ENCODE assay signal across 18 cellular contexts in genomic region chr1:172623748-172624147, GRCh38. TPM values are rescaled to one million over a fixed set of nuclear protein-coding genes. Genes with fewer than 3 reads are reported as not detected.
DNase-seq lines count a peak whose midpoint lies in the region; ATAC-seq and TF ChIP-seq lines count a peak whose summit lies in the region.
"Had no signal": no experiment of that assay in that cellular context is flagged by ENCODE, and none has a peak within 500 bp of the region (broad histone marks: within the 10 kb centered on the region; RNA-seq: fewer than 3 reads in every experiment).

No MANE protein-coding gene starts in this region.

- H3K4me3 Mint-ChIP-seq in activated naive CD4-positive, alpha-beta T cell treated with anti-CD3 and anti-CD28 coated beads, Interleukin-2, amount 50 U/mL, for 24 hours, result no peak overlapping the region
- H3K4me3 Mint-ChIP-seq in activated T-helper 17 cell treated with anti-CD3 and anti-CD28 coated beads, Interleukin-2, amount 50 U/mL, for 72 hours, result no peak overlapping the region
- H3K4me3 Mint-ChIP-seq in osteocyte (ENCODE audit: unreplicated experiment), result no peak overlapping the region
- H3K4me3 Mint-ChIP-seq: CD4-positive, CD25-positive, alpha-beta regulatory T cell; CD8-positive, alpha-beta memory T cell had no signal

- peaks cover 6% of the 10 kb centered on the region for H3K9me3 Mint-ChIP-seq in activated naive CD4-positive, alpha-beta T cell treated with anti-CD3 and anti-CD28 coated beads, Interleukin-2, amount 50 U/mL, for 24 hours
- H3K9me3 Mint-ChIP-seq in activated T-helper 17 cell treated with anti-CD3 and anti-CD28 coated beads, Interleukin-2, amount 50 U/mL, for 72 hours, result peaks cover 13% of the 10 kb centered on the region
- H3K9me3 Mint-ChIP-seq in osteocyte (ENCODE audit: unreplicated experiment), result peaks cover 20% of the 10 kb centered on the region

- peak; percentile 84 for ATAC-seq in GM18867 (IDR thresholded peaks at IDR 0.05; ENCODE audit: unreplicated experiment)
- peak; percentile 18 for ATAC-seq in activated T-helper 17 cell treated with anti-CD3 and anti-CD28 coated beads, Interleukin-2, amount 50 U/mL, for 72 hours (replicated peaks)
- ATAC-seq: K562 had no signal

- no peaks in the 10 kb centered on the region for H3K36me3 ChIP-seq in testis (ENCODE audit: low read depth, missing control alignments)
- H3K36me3 ChIP-seq: BE2C had no signal

- no peak for DNase-seq in activated naive CD4-positive, alpha-beta T cell (lab: John Stamatoyannopoulos, UW)
- DNase-seq in GM12865 (ENCODE audit: low read depth), result peak; percentile 45
- DNase-seq in osteocyte (ENCODE audit: extremely low spot score, unreplicated experiment), result no peak
- no peak for DNase-seq in testis
- DNase-seq in SIG-M5 (lab: John Stamatoyannopoulos, UW), result no peak
- DNase-seq: ACHN; BE2C; C1 segment of cervical spinal cord; CD4-positive, CD25-positive, alpha-beta regulatory T cell; CD8-positive, alpha-beta memory T cell; COR-L47; GOT3; H7; IMR-90 had no signal

- 74 to 87% methylated on average over 3 of the region's 3 CpGs for WGBS in testis, 2 donors

- H3K36me3 Mint-ChIP-seq in activated naive CD4-positive, alpha-beta T cell treated with anti-CD3 and anti-CD28 coated beads, Interleukin-2, amount 50 U/mL, for 24 hours, result peaks cover 14% of the 10 kb centered on the region
- no peaks in the 10 kb centered on the region for H3K36me3 Mint-ChIP-seq in activated T-helper 17 cell treated with anti-CD3 and anti-CD28 coated beads, Interleukin-2, amount 50 U/mL, for 72 hours (ENCODE audit: low read depth)
- H3K36me3 Mint-ChIP-seq in osteocyte (ENCODE audit: unreplicated experiment), result peaks cover 5% of the 10 kb centered on the region
- H3K36me3 Mint-ChIP-seq: CD4-positive, CD25-positive, alpha-beta regulatory T cell had no signal

- no peak overlapping the region for H3K4me3 ChIP-seq in GM12865 (ENCODE audit: low read depth, low read length)
- H3K4me3 ChIP-seq in testis, result no peak overlapping the region
- H3K4me3 ChIP-seq: K562 had no signal

- H3K27ac ChIP-seq in testis, result no peak overlapping the region

- no peak for TF ChIP-seq POLR2A in testis (IDR thresholded peaks at IDR 0.05)

- no peaks in the 10 kb centered on the region for H3K27me3 Mint-ChIP-seq in activated naive CD4-positive, alpha-beta T cell treated with anti-CD3 and anti-CD28 coated beads, Interleukin-2, amount 50 U/mL, for 24 hours
- peaks cover 4% of the 10 kb centered on the region for H3K27me3 Mint-ChIP-seq in activated T-helper 17 cell treated with anti-CD3 and anti-CD28 coated beads, Interleukin-2, amount 50 U/mL, for 72 hours
- H3K27me3 Mint-ChIP-seq in osteocyte (ENCODE audit: unreplicated experiment), result no peaks in the 10 kb centered on the region
- H3K27me3 Mint-ChIP-seq: CD4-positive, CD25-positive, alpha-beta regulatory T cell had no signal

- TF ChIP-seq CTCF in GM12865 (IDR thresholded peaks at IDR 0.05; ENCODE audit: insufficient read depth, low read depth, low read length, missing control alignments), result no peak
- no peak for TF ChIP-seq CTCF in osteocyte (IDR thresholded peaks at IDR 0.05)
- no peak for TF ChIP-seq CTCF in testis (IDR thresholded peaks at IDR 0.05)

- no peaks in the 10 kb centered on the region for H3K27me3 ChIP-seq in testis
- H3K27me3 ChIP-seq: BE2C had no signal

- H3K4me1 ChIP-seq in testis, result no peaks in the 10 kb centered on the region
- H3K4me1 ChIP-seq: BE2C had no signal

- H3K4me1 Mint-ChIP-seq in activated naive CD4-positive, alpha-beta T cell treated with anti-CD3 and anti-CD28 coated beads, Interleukin-2, amount 50 U/mL, for 24 hours, result peaks cover 26% of the 10 kb centered on the region
- H3K4me1 Mint-ChIP-seq in activated T-helper 17 cell treated with anti-CD3 and anti-CD28 coated beads, Interleukin-2, amount 50 U/mL, for 72 hours, result peaks cover 12% of the 10 kb centered on the region
- H3K4me1 Mint-ChIP-seq in osteocyte (ENCODE audit: unreplicated experiment), result no peaks in the 10 kb centered on the region

- H3K27ac Mint-ChIP-seq in activated naive CD4-positive, alpha-beta T cell treated with anti-CD3 and anti-CD28 coated beads, Interleukin-2, amount 50 U/mL, for 24 hours, result peak overlapping the region; percentile 20
- H3K27ac Mint-ChIP-seq in activated T-helper 17 cell treated with anti-CD3 and anti-CD28 coated beads, Interleukin-2, amount 50 U/mL, for 72 hours, result no peak overlapping the region
- no peak overlapping the region for H3K27ac Mint-ChIP-seq in osteocyte (ENCODE audit: unreplicated experiment)
- H3K27ac Mint-ChIP-seq: CD4-positive, CD25-positive, alpha-beta regulatory T cell had no signal

- no peaks in the 10 kb centered on the region for H3K9me3 ChIP-seq in testis
- H3K9me3 ChIP-seq: BE2C had no signal

- intact Hi-C loops in testis (cut with DNase I; ENCODE audit: low total_unique reads), result no loop called here

RNA-seq across cellular contexts. Expression of gene FASLG, which starts 35.2 kb away (rescaled TPM):
- 10 to 100 TPM in 1 of 2 donors, 1 to 10 TPM in 1; 2.7 to 11.3 TPM for total RNA-seq in activated T-helper 17 cell treated with anti-CD3 and anti-CD28 coated beads, Interleukin-2, amount 50 U/mL, for 72 hours
- not detected in 2 replicates for total RNA-seq in osteocyte
- not detected for total RNA-seq in testis
- polyA plus RNA-seq in testis (ENCODE audit: insufficient read depth, low read depth, low replicate concordance), result not detected
- total RNA-seq: H7, K562 had no signal
- polyA plus RNA-seq: K562 had no signal
